In the genomic region with DNA sequence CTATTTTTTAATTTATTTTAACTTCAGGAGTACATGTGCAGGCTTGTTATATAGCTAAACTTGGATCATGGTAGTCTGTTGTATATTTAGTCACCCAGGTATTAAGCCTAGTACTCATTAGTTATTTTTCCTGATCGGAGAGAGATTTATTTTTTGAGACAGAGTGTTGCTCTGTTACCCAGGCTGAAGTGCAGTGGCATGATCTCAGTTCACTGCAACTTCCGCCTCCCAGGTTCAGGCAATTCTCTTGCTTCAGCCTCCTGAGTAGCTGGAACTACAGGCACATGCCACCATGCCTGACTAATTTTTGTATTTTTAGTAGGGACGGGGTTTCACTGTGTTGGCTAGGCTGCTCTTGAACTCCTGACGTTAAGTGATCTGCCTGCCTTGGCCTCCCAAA, we compare ENCODE assay signal across 6 cellular contexts.
DNase-seq lines count a peak whose midpoint lies in the region; ATAC-seq and TF ChIP-seq lines count a peak whose summit lies in the region.
"Not testable (repeated sequence)": the region's sequence is repeated elsewhere in the genome, so short reads cannot be mapped to it uniquely, and the experiment has no call there.

No MANE protein-coding gene starts in this region.

- H3K9me2 ChIP-seq in Karpas-422 (replicated peaks; ENCODE audit: insufficient read depth, low read length): not testable (repeated sequence)

- peak in 2 of 4 donors; percentile 39 to 58 for ATAC-seq in heart left ventricle
- ATAC-seq in gastrocnemius medialis: peak; percentile 71 to 77
- not testable (repeated sequence) for ATAC-seq in thoracic aorta (ENCODE audit: insufficient number of reproducible peaks, low FRiP score, low read depth)

- intact Hi-C loops in heart left ventricle (cut with DNase I): not testable (repeated sequence)
- intact Hi-C loops in gastrocnemius medialis (cut with DNase I; ENCODE audit: low total_unique reads): loop anchor here (5.0 kb wide), 1 partner anchor 124 kb away; no protein-coding TSS in a partner anchor

- H2AFZ ChIP-seq in Karpas-422 (ENCODE audit: low read length): not testable (repeated sequence)

- peak overlapping the region; percentile 4 for H3K4me2 ChIP-seq in Karpas-422 (ENCODE audit: low read depth, low read length, poor library complexity, severe bottlenecking)

- H3K79me2 ChIP-seq in Karpas-422 (ENCODE audit: low read length): not testable (repeated sequence)

- in situ Hi-C loops in gastrocnemius medialis (cut with MboI; ENCODE audit: low sequenced_read_pairs in 4 of 4): not testable (repeated sequence)

- H3K9ac ChIP-seq in Karpas-422 (ENCODE audit: low read length): not testable (repeated sequence)

- not testable (repeated sequence) for H3K4me3 ChIP-seq in Karpas-422 (ENCODE audit: low read length); heart left ventricle; gastrocnemius medialis; thoracic aorta; urinary bladder (ENCODE audit: low read depth, low read length)

- H3K27me3 ChIP-seq in Karpas-422 (ENCODE audit: low read length); heart left ventricle; gastrocnemius medialis; thoracic aorta (replicated peaks; ENCODE audit: insufficient read depth): not testable (repeated sequence)

- not testable (repeated sequence) for H4K20me1 ChIP-seq in Karpas-422 (ENCODE audit: insufficient read depth, low read depth, low read length)

- not testable (repeated sequence) for H3K27ac ChIP-seq in Karpas-422 (ENCODE audit: low read length)
- H3K27ac ChIP-seq in heart left ventricle (peak overlapping the region in 7 of 12 donors; percentile 11 to 45 (median 39)), gastrocnemius medialis (peak overlapping the region; percentile 71 to 76 (median 74)), thoracic aorta (peak overlapping the region; percentile 30 to 81), urinary bladder (ENCODE audit: low read depth) (peak overlapping the region; percentile 19)

- peaks cover 25% of the 10 kb centered on the region for H3K4me1 ChIP-seq in Karpas-422 (ENCODE audit: low read length)
- H3K4me1 ChIP-seq in heart left ventricle: peaks cover 0 to 32% (median 5%) of the 10 kb centered on the region in 12 donors
- peaks cover 17 to 23% of the 10 kb centered on the region in 2 donors for H3K4me1 ChIP-seq in gastrocnemius medialis
- peaks cover 6 to 24% of the 10 kb centered on the region in 2 donors for H3K4me1 ChIP-seq in thoracic aorta (ENCODE audit: control insufficient read depth in 1 of 2, low read depth in 2 of 2)
- H3K4me1 ChIP-seq in urinary bladder (ENCODE audit: insufficient read depth): not testable (repeated sequence)

- H3K9me3 ChIP-seq in Karpas-422 (ENCODE audit: low read length); heart left ventricle; gastrocnemius medialis; thoracic aorta: not testable (repeated sequence)

- H3K36me3 ChIP-seq in Karpas-422 (ENCODE audit: insufficient read depth, low read length); heart left ventricle; gastrocnemius medialis; thoracic aorta; urinary bladder (ENCODE audit: insufficient read depth): not testable (repeated sequence)

- TF ChIP-seq CTCF in heart left ventricle (IDR thresholded peaks at IDR 0.05); gastrocnemius medialis (IDR thresholded peaks at IDR 0.05 in 4 of 5, conservative IDR thresholded peaks at IDR 0.05 in 1 of 5); thoracic aorta (IDR thresholded peaks at IDR 0.05): not testable (repeated sequence)

- DNase-seq in Karpas-422; thoracic aorta (ENCODE audit: low spot score): not testable (repeated sequence)
- DNase-seq in heart left ventricle (peak in 1 of 5 donors; percentile 30), kidney tubule cell (ENCODE audit: low spot score) (peak; percentile 33), gastrocnemius medialis (peak; percentile 51 to 80)

- WGBS in heart left ventricle, 4 donors: 67 to 76% (median 73%) methylated on average over 4 of the region's 4 CpGs
- 81% methylated on average over 4 of the region's 4 CpGs for WGBS in urinary bladder

- not testable (repeated sequence) for TF ChIP-seq POLR2A in heart left ventricle (IDR thresholded peaks at IDR 0.05)
- TF ChIP-seq POLR2A in gastrocnemius medialis (IDR thresholded peaks at IDR 0.05): peak; percentile 21 to 25
